8 cellular contexts compared by ENCODE assay signal in genomic region chr3:15556512-15556911, GRCh38. TPM values are rescaled to one million over a fixed set of nuclear protein-coding genes. Genes with fewer than 3 reads are reported as not detected.
DNase-seq lines count a peak whose midpoint lies in the region; ATAC-seq and TF ChIP-seq lines count a peak whose summit lies in the region.

No MANE protein-coding gene starts in this region.

- TF ChIP-seq CTCF in GM12864 (IDR thresholded peaks at IDR 0.05; ENCODE audit: low read depth, low read length, missing control alignments) = no peak

- peak; percentile 79 for DNase-seq in GM12864 (ENCODE audit: low read depth)
- no peak for DNase-seq in effector memory CD8-positive, alpha-beta T cell
- no peak for DNase-seq in mucosa of gallbladder (ENCODE audit: low spot score)
- DNase-seq in stimulated activated naive CD4-positive, alpha-beta T cell treated with Interleukin-2 at 50 U/mL for 16 hours (lab: John Stamatoyannopoulos, UW) = no peak
- no peak for DNase-seq in dedifferentiated amniotic fluid mesenchymal stem cell (ENCODE audit: extremely low spot score)
- DNase-seq in NCI-H1417 (lab: John Stamatoyannopoulos, UW) = no peak

- H3K36me3 Mint-ChIP-seq in effector memory CD8-positive, alpha-beta T cell (ENCODE audit: insufficient read depth) = peaks cover 5% of the 10 kb centered on the region

- H3K4me3 Mint-ChIP-seq in effector memory CD8-positive, alpha-beta T cell = peak overlapping the region; percentile 12 to 41

- no peak overlapping the region for H3K4me3 ChIP-seq in GM12864 (ENCODE audit: low read depth, low read length)

- H3K4me1 Mint-ChIP-seq in effector memory CD8-positive, alpha-beta T cell (ENCODE audit: low read depth in 2 of 2) = peaks cover 10 to 17% of the 10 kb centered on the region in 2 donors

- H3K27me3 Mint-ChIP-seq in effector memory CD8-positive, alpha-beta T cell = no peaks in the 10 kb centered on the region

- peak overlapping the region; percentile 67 to 70 for H3K27ac Mint-ChIP-seq in effector memory CD8-positive, alpha-beta T cell

- peak; percentile 76 for ATAC-seq in GM19468 (IDR thresholded peaks at IDR 0.05; ENCODE audit: extremely low read depth, unreplicated experiment)
- ATAC-seq in HG03378 (IDR thresholded peaks at IDR 0.05; ENCODE audit: unreplicated experiment) = peak; percentile 84
- ATAC-seq in effector memory CD8-positive, alpha-beta T cell (replicated peaks) = peak; percentile 56

- no peaks in the 10 kb centered on the region for H3K9me3 Mint-ChIP-seq in effector memory CD8-positive, alpha-beta T cell

RNA-seq across cellular contexts. Expression of gene COLQ, which starts 35.0 kb away (rescaled TPM):
- total RNA-seq in mucosa of gallbladder = 2.9 TPM

RNA-seq across cellular contexts. Expression of gene HACL1, which starts 44.9 kb away (rescaled TPM):
- 22.5 TPM for total RNA-seq in mucosa of gallbladder

RNA-seq across cellular contexts. Expression of gene BTD, which starts 45.0 kb away (rescaled TPM):
- total RNA-seq in mucosa of gallbladder = 45.9 TPM
